ENCODE assay signal across 22 cellular contexts in the genomic region with DNA sequence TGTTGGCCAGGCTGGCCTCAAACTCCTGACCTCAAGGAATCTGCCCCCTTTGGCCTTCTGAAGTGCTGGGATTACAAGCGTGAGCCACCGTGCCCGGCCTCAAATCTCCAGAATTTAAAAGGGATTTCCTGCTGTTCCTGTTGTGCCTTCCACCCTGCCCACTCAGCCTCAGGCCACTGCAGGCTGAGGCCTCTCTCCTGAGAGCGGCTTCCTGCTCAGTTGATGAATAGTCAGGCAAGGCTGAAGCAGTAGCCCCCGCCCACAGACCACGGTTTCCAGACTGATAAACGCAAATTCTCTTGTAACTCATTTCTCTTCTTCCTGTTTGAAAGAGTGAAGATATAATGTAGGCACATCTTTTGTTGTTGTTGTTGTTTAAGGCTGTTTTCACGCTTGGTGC.
DNase-seq lines count a peak whose midpoint lies in the region; ATAC-seq and TF ChIP-seq lines count a peak whose summit lies in the region.
"Had no signal": no experiment of that assay in that cellular context is flagged by ENCODE, and none has a peak within 500 bp of the region (broad histone marks: within the 10 kb centered on the region; RNA-seq: fewer than 3 reads in every experiment).

No MANE protein-coding gene starts in this region.

- H3K36me3 Mint-ChIP-seq in neural crest cell (ENCODE audit: low read depth) = no peaks in the 10 kb centered on the region
- no peaks in the 10 kb centered on the region for H3K36me3 Mint-ChIP-seq in osteocyte (ENCODE audit: unreplicated experiment)

- CTCF ChIA-PET in GM10248 (lab: Yijun Ruan, JAX) = interaction anchor here (2.7 kb wide), 1 partner anchor 19 kb away, joined by 11 read pairs; no protein-coding TSS in a partner anchor

- H3K4me3 Mint-ChIP-seq in neural crest cell (no peak overlapping the region), osteocyte (ENCODE audit: unreplicated experiment) (no peak overlapping the region)

- POLR2A ChIA-PET in GM10248 (lab: Yijun Ruan, JAX) = no interaction called here

- TF ChIP-seq CTCF in GM10248 (IDR thresholded peaks at IDR 0.05; ENCODE audit: control extremely low read depth, extremely low read depth, low read depth, missing control alignments) (no peak), neural crest cell (conservative IDR thresholded peaks at IDR 0.05) (no peak), osteocyte (IDR thresholded peaks at IDR 0.05) (no peak)

- peak; percentile 3 for DNase-seq in GM10248 (ENCODE audit: extremely low spot score)
- DNase-seq in amniotic epithelial cell (ENCODE audit: low read depth) = peak; percentile 4
- peak; percentile 4 for DNase-seq in neural crest cell (ENCODE audit: low read depth, low spot score)
- no peak for DNase-seq in dermis blood vessel endothelial cell
- DNase-seq in osteocyte (ENCODE audit: extremely low spot score, unreplicated experiment) = no peak
- DNase-seq in NCI-H1694 treated with DMSO at 0.1 percent for 48 hours (lab: John Stamatoyannopoulos, UW) = no peak
- DNase-seq: activated CD4-positive, CD25-positive, alpha-beta regulatory T cell treated with anti-CD3 and anti-CD28 coated beads, Interleukin-2, amount 50 U/mL, for 72 hours; activated gamma-delta T cell; anterior cingulate cortex; cerebellar nuclear complex; COR-L47; GOT3; hippocampal formation; MG63; mucosa of descending colon; NCI-H2081; NCI-H510A treated with DMSO at 0.1 percent for 48 hours; Right ventricle myocardium superior; stimulated activated CD4-positive, alpha-beta T cell treated with anti-CD3 and anti-CD28 coated beads, Interleukin-4, amount 100 ng/mL, for 24 hours; T-helper 2 cell had no signal

- ATAC-seq in HG02885 (IDR thresholded peaks at IDR 0.05; ENCODE audit: poor library complexity, unreplicated experiment) = peak; percentile 41
- no peak for ATAC-seq in GM19023 (IDR thresholded peaks at IDR 0.05; ENCODE audit: unreplicated experiment)
- ATAC-seq: mucosa of descending colon had no signal

- peaks cover 8% of the 10 kb centered on the region for H3K4me1 Mint-ChIP-seq in neural crest cell
- H3K4me1 Mint-ChIP-seq in osteocyte (ENCODE audit: unreplicated experiment) = no peaks in the 10 kb centered on the region

- H3K27me3 Mint-ChIP-seq in neural crest cell (ENCODE audit: low read depth) = no peaks in the 10 kb centered on the region
- peaks cover 13% of the 10 kb centered on the region for H3K27me3 Mint-ChIP-seq in osteocyte (ENCODE audit: unreplicated experiment)

- H3K27ac Mint-ChIP-seq in neural crest cell (ENCODE audit: unreplicated experiment) (peak overlapping the region; percentile 28), osteocyte (ENCODE audit: unreplicated experiment) (no peak overlapping the region)

- no peaks in the 10 kb centered on the region for H3K9me3 Mint-ChIP-seq in neural crest cell
- no peaks in the 10 kb centered on the region for H3K9me3 Mint-ChIP-seq in osteocyte (ENCODE audit: unreplicated experiment)

Comparison
In these comparisons a context has a peak if more than half of its experiments do, and no peak if none do; other contexts are left out.
1. DNase-seq: peak in GM10248 (single experiment), amniotic epithelial cell (single experiment) and neural crest cell (single experiment); none in dermis blood vessel endothelial cell (single experiment), osteocyte (single experiment) and NCI-H1694 treated with DMSO at 0.1 percent for 48 hours (single experiment).